8 cellular contexts compared by ENCODE assay signal in genomic region chr17:81926451-81927144, GRCh38. TPM values are rescaled to one million over a fixed set of nuclear protein-coding genes. Genes with fewer than 3 reads are reported as not detected.
DNase-seq lines count a peak whose midpoint lies in the region; ATAC-seq and TF ChIP-seq lines count a peak whose summit lies in the region.

No MANE protein-coding gene starts in this region.

- DNase-seq in GM04504 (ENCODE audit: low read depth) = peak; percentile 64
- peak; percentile 43 for DNase-seq in NT2/D1 (ENCODE audit: low read depth, low spot score)
- peak; percentile 69 for DNase-seq in activated CD8-positive, alpha-beta memory T cell treated with anti-CD3 and anti-CD28 coated beads, Interleukin-2, amount 50 U/mL, for 4 hours
- DNase-seq in epithelial cell of esophagus (ENCODE audit: low read depth) = peak; percentile 57
- peak; percentile 86 to 91 (median 89) for DNase-seq in mucosa of descending colon
- DNase-seq in stimulated activated CD8-positive, alpha-beta memory T cell treated with anti-CD3 and anti-CD28 coated beads, Interleukin-7, amount 100 ng/mL, for 4 hours (ENCODE audit: low read depth in 2 of 2) = peak; percentile 47 to 60
- no peak for DNase-seq in DMS153 (lab: John Stamatoyannopoulos, UW)

- TF ChIP-seq CTCF in epithelial cell of esophagus (IDR thresholded peaks at IDR 0.05; ENCODE audit: insufficient read depth, low read depth, low read length, missing control alignments) (no peak), mucosa of descending colon (IDR thresholded peaks at IDR 0.05) (no peak)

- peak overlapping the region; percentile 89 for H3K9ac ChIP-seq in NT2/D1 (ENCODE audit: insufficient read length, low read depth)

- peaks cover 27% of the 10 kb centered on the region for H3K36me3 ChIP-seq in NT2/D1 (ENCODE audit: insufficient read depth, insufficient read length, low read length)
- H3K36me3 ChIP-seq in mucosa of descending colon (ENCODE audit: low read depth) = no peaks in the 10 kb centered on the region

- H3K4me3 ChIP-seq in NT2/D1 (ENCODE audit: insufficient read length, low read depth) (peak overlapping the region; percentile 80), epithelial cell of esophagus (ENCODE audit: low read length) (peak overlapping the region; percentile 70), mucosa of descending colon (peak overlapping the region; percentile 84)

- peaks cover 10% of the 10 kb centered on the region for H3K27me3 ChIP-seq in NT2/D1 (ENCODE audit: insufficient read depth, insufficient read length)

- intact Hi-C loops in mucosa of descending colon (cut with DNase I, micrococcal nuclease) = no loop called here

- ATAC-seq in HG02759 (IDR thresholded peaks at IDR 0.05; ENCODE audit: unreplicated experiment) = peak; percentile 21
- peak; percentile 78 for ATAC-seq in mucosa of descending colon

- H3K9me3 ChIP-seq in NT2/D1 (ENCODE audit: insufficient read depth, low read length) (no peaks in the 10 kb centered on the region), mucosa of descending colon (no peaks in the 10 kb centered on the region)

- H3K4me1 ChIP-seq in NT2/D1 (ENCODE audit: insufficient read depth, insufficient read length) = peaks cover 44% of the 10 kb centered on the region
- peaks cover 53% of the 10 kb centered on the region for H3K4me1 ChIP-seq in mucosa of descending colon (ENCODE audit: low read depth)

RNA-seq across cellular contexts. Expression of gene MAFG, which starts 0.9 kb away (rescaled TPM):
- total RNA-seq in mucosa of descending colon = 10 to 100 TPM; 17.4 to 34.0 (median 21.1) TPM

RNA-seq across cellular contexts. Expression of gene SIRT7, which starts 8.6 kb away (rescaled TPM):
- total RNA-seq in mucosa of descending colon = 10 to 100 TPM; 50.1 to 83.5 (median 73.7) TPM

RNA-seq across cellular contexts. Expression of gene PYCR1, which starts 10.5 kb away (rescaled TPM):
- total RNA-seq in mucosa of descending colon = 10 to 100 TPM; 14.7 to 35.0 (median 28.2) TPM

RNA-seq across cellular contexts. Expression of gene PCYT2, which starts 15.4 kb away (rescaled TPM):
- 10 to 100 TPM; 36.0 to 59.4 (median 58.3) TPM for total RNA-seq in mucosa of descending colon

RNA-seq across cellular contexts. Expression of gene MYADML2, which starts 20.4 kb away (rescaled TPM):
- total RNA-seq in mucosa of descending colon = under 1 TPM in 1 of 3 donors, not detected in 2; 0.13 TPM
